8 cellular contexts compared by ENCODE assay signal in the genomic region with DNA sequence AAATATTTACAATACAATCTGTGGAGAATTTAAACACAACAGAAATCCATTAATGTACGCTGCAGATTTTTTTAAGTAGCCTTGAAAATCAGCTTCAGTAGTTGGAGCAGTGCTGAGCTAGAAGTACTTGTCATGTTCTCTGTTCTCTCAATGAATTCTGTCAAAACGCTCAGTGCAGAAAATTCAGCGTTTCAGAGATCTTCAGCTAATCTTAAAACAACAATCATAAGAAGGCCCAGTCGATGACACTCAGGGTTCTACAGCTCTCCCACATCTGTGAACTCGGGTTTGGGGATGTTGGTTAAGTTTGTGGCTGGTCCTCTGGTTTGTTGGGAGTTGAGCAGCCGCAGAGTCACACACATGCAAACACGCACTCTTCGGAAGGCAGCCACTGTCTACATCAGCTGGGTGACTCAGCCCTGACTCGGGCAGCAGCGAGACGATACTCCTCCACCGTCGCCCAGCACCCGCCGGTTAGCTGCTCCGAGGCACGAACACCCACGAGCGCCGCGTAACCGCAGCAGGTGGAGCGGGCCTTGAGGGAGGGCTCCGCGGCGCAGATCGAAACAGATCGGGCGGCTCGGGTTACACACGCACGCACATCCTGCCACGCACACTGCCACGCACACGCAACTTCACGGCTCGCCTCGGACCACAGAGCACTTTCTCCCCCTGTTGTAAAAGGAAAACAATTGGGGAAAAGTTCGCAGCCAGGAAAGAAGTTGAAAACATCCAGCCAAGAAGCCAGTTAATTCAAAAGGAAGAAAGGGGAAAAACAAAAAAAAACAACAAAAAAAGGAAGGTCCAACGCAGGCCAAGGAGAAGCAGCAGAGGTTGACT.
DNase-seq lines count a peak whose midpoint lies in the region; ATAC-seq and TF ChIP-seq lines count a peak whose summit lies in the region.

No MANE protein-coding gene starts in this region.

- H3K4me3 Mint-ChIP-seq in endodermal cell, result peak overlapping the region; percentile 60

- DNase-seq in GM06990 (ENCODE audit: extremely low read depth, insufficient read length), result peak; percentile 88
- peak; percentile 77 for DNase-seq in NCI-H748 (lab: John Stamatoyannopoulos, UW; ENCODE audit: unreplicated experiment)
- DNase-seq in activated CD8-positive, alpha-beta memory T cell treated with anti-CD3 and anti-CD28 coated beads for 4 hours (ENCODE audit: low read depth in 2 of 2), result peak; percentile 81 to 89
- DNase-seq in endodermal cell, result peak; percentile 76
- peak; percentile 84 to 88 for DNase-seq in stimulated activated CD8-positive, alpha-beta memory T cell treated with anti-CD3 and anti-CD28 coated beads, Interleukin-15, amount 100 ng/mL, for 48 hours (ENCODE audit: low read depth in 2 of 2)
- no peak for DNase-seq in NCI-H2081 treated with DMSO at 0.1 percent for 48 hours (lab: John Stamatoyannopoulos, UW)

- peak; percentile 33 for ATAC-seq in HG02970 (IDR thresholded peaks at IDR 0.05; ENCODE audit: low FRiP score, unreplicated experiment)

- no peak overlapping the region for H3K27ac ChIP-seq in endodermal cell (ENCODE audit: low read depth, low read length)

- H3K4me1 Mint-ChIP-seq in endodermal cell, result peaks cover 26% of the 10 kb centered on the region

- H3K9me3 Mint-ChIP-seq in endodermal cell, result no peaks in the 10 kb centered on the region

- peaks cover 75% of the 10 kb centered on the region for H3K27me3 Mint-ChIP-seq in endodermal cell (ENCODE audit: insufficient read depth)

- H3K36me3 ChIP-seq in GM06990 (ENCODE audit: control insufficient read depth, insufficient read depth, low read length) (no peaks in the 10 kb centered on the region; the same call in 1 of the 2 replicates), endodermal cell (ENCODE audit: control insufficient read depth, insufficient read depth, low read length) (no peaks in the 10 kb centered on the region)

- H3K27ac Mint-ChIP-seq in endodermal cell, result peak overlapping the region; percentile 14

- H3K4me3 ChIP-seq in GM06990 (replicated peaks; ENCODE audit: low read depth, low read length) (peak overlapping the region; percentile 72), endodermal cell (ENCODE audit: low read length) (peak overlapping the region; percentile 87), mononuclear cell (ENCODE audit: low read length) (peak overlapping the region; percentile 64)

- 1% methylated on average over 9 to 40 of the region's 40 CpGs for WGBS in endodermal cell (ENCODE audit: insufficient coverage in 1 of 2, insufficient read length in 1 of 2), 2 experiments

- H3K9me3 ChIP-seq in endodermal cell (ENCODE audit: control insufficient read depth, low read length) (no peaks in the 10 kb centered on the region), mononuclear cell (ENCODE audit: low read depth, low read length) (no peaks in the 10 kb centered on the region)

- H3K27me3 ChIP-seq in GM06990 (replicated peaks; ENCODE audit: control insufficient read depth, insufficient read depth, low read length) (no peaks in the 10 kb centered on the region; the same call in 1 of the 2 replicates), endodermal cell (ENCODE audit: control insufficient read depth, insufficient read depth, low read length, poor library complexity, severe bottlenecking) (peaks cover 75% of the 10 kb centered on the region), mononuclear cell (ENCODE audit: insufficient read depth, low read length) (no peaks in the 10 kb centered on the region)

- H3K4me1 ChIP-seq in endodermal cell (ENCODE audit: control insufficient read depth, insufficient read depth, low read length), result peaks cover 4% of the 10 kb centered on the region
- H3K4me1 ChIP-seq in mononuclear cell (ENCODE audit: insufficient read depth, low read length), result peaks cover 74% of the 10 kb centered on the region

- peak overlapping the region; percentile 8 for H3K9ac ChIP-seq in endodermal cell (ENCODE audit: extremely low read depth, low read length, poor library complexity, severe bottlenecking)

- TF ChIP-seq CTCF in GM06990 (IDR thresholded peaks at IDR 0.05; ENCODE audit: insufficient read depth, low read length, poor library complexity, severe bottlenecking), result no peak
- no peak for TF ChIP-seq CTCF in endodermal cell (conservative IDR thresholded peaks at IDR 0.05)

- no peaks in the 10 kb centered on the region for H3K36me3 Mint-ChIP-seq in endodermal cell (ENCODE audit: low read depth)
